In the genomic region with DNA sequence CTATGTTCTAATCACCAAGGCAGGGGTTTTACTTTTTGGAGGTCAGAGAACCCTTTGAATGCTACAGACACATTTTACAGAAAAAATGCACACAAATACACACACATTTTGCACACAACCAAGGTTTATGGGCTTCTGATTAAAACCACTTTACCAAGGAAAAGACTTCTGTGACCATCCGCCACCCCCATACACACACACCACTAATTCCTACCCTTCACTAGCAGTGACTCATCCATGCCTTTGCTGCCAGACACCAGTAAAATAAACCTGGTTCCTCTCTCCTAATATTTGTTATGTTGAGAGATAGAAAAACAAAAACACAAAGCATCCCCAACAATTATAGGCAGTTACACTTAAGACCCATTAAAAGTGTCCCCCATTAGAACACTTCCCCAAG, we compare ENCODE assay signal across 19 cellular contexts. TPM values are rescaled to one million over a fixed set of nuclear protein-coding genes. Genes with fewer than 3 reads are reported as not detected.
DNase-seq lines count a peak whose midpoint lies in the region; ATAC-seq and TF ChIP-seq lines count a peak whose summit lies in the region.
"Had no signal": no experiment of that assay in that cellular context is flagged by ENCODE, and none has a peak within 500 bp of the region (broad histone marks: within the 10 kb centered on the region; RNA-seq: fewer than 3 reads in every experiment).

No MANE protein-coding gene starts in this region.

- ATAC-seq in activated CD8-positive, alpha-beta memory T cell treated with anti-CD3 and anti-CD28 coated beads, Interleukin-2, amount 10 ng/mL, durations not matched to agents 7 days and 5 days: peak; percentile 45
- ATAC-seq in stimulated activated effector memory CD8-positive, alpha-beta T cell treated with anti-CD3 and anti-CD28 coated beads, Interleukin-12 subunit alpha, Interleukin-12 subunit beta, amount 100 ng/mL, for 72 hours: peak; percentile 86
- ATAC-seq: activated T-cell treated with anti-CD3 and anti-CD28 coated beads, Interleukin-2, amount 50 U/mL, for 4 hours; left ventricle myocardium superior had no signal

- peaks cover 28% of the 10 kb centered on the region for H3K4me1 Mint-ChIP-seq in activated CD8-positive, alpha-beta memory T cell treated with anti-CD3 and anti-CD28 coated beads, Interleukin-2, amount 10 ng/mL, durations not matched to agents 7 days and 5 days
- peaks cover 11% of the 10 kb centered on the region for H3K4me1 Mint-ChIP-seq in stimulated activated effector memory CD8-positive, alpha-beta T cell treated with anti-CD3 and anti-CD28 coated beads, Interleukin-12 subunit alpha, Interleukin-12 subunit beta, amount 100 ng/mL, for 72 hours

- H3K9me3 Mint-ChIP-seq in activated CD8-positive, alpha-beta memory T cell treated with anti-CD3 and anti-CD28 coated beads, Interleukin-2, amount 10 ng/mL, durations not matched to agents 7 days and 5 days (ENCODE audit: low read depth): no peaks in the 10 kb centered on the region
- no peaks in the 10 kb centered on the region for H3K9me3 Mint-ChIP-seq in stimulated activated effector memory CD8-positive, alpha-beta T cell treated with anti-CD3 and anti-CD28 coated beads, Interleukin-12 subunit alpha, Interleukin-12 subunit beta, amount 100 ng/mL, for 72 hours
- H3K9me3 Mint-ChIP-seq: activated T-cell treated with anti-CD3 and anti-CD28 coated beads, Interleukin-2, amount 50 U/mL, for 4 hours had no signal

- CTCF ChIA-PET in activated CD8-positive, alpha-beta memory T cell treated with anti-CD3 and anti-CD28 coated beads, Interleukin-2, amount 10 ng/mL, durations not matched to agents 7 days and 5 days (lab: Charles Lee): interaction anchor here (1.1 to 10.2 kb wide), 4 partner anchors 11 to 93 kb away, joined by 3 to 111 read pairs (median 3); no protein-coding TSS in a partner anchor
- CTCF ChIA-PET in RWPE1 (lab: Yijun Ruan, JAX): no interaction called here

- no peaks in the 10 kb centered on the region for H3K36me3 Mint-ChIP-seq in activated CD8-positive, alpha-beta memory T cell treated with anti-CD3 and anti-CD28 coated beads, Interleukin-2, amount 10 ng/mL, durations not matched to agents 7 days and 5 days
- no peaks in the 10 kb centered on the region for H3K36me3 Mint-ChIP-seq in stimulated activated effector memory CD8-positive, alpha-beta T cell treated with anti-CD3 and anti-CD28 coated beads, Interleukin-12 subunit alpha, Interleukin-12 subunit beta, amount 100 ng/mL, for 72 hours

- H3K27ac ChIP-seq in RWPE1: no peak overlapping the region
- H3K27ac ChIP-seq: neutrophil, upper lobe of left lung, WERI-Rb-1 had no signal

- no peaks in the 10 kb centered on the region for H3K27me3 Mint-ChIP-seq in activated CD8-positive, alpha-beta memory T cell treated with anti-CD3 and anti-CD28 coated beads, Interleukin-2, amount 10 ng/mL, durations not matched to agents 7 days and 5 days

- no peak for DNase-seq in activated CD8-positive, alpha-beta memory T cell treated with anti-CD3 and anti-CD28 coated beads, Interleukin-2, amount 10 ng/mL, durations not matched to agents 7 days and 5 days
- DNase-seq in activated CD8-positive, alpha-beta memory T cell treated with anti-CD3 and anti-CD28 coated beads, Interleukin-2, amount 50 U/mL, for 4 hours: no peak
- DNase-seq in RWPE1 (ENCODE audit: low spot score) (peak; percentile 63), fibroblast of mammary gland (ENCODE audit: low read depth) (peak; percentile 58), NCI-H2196 treated with DMSO at 0.1 percent for 48 hours (lab: John Stamatoyannopoulos, UW; ENCODE audit: unreplicated experiment) (no peak), mucosa of gallbladder (ENCODE audit: low spot score) (no peak)
- no peak for DNase-seq in stimulated activated effector memory CD8-positive, alpha-beta T cell treated with anti-CD3 and anti-CD28 coated beads, Interleukin-12 subunit alpha, Interleukin-12 subunit beta, amount 100 ng/mL, for 72 hours (ENCODE audit: low spot score in 2 of 2)
- no peak for DNase-seq in activated CD4-positive, CD25-positive, alpha-beta regulatory T cell treated with anti-CD3 and anti-CD28 coated beads, Interleukin-2, amount 50 U/mL, for 72 hours
- DNase-seq: activated T-cell treated with anti-CD3 and anti-CD28 coated beads, Interleukin-2, amount 50 U/mL, for 4 hours; AML-193; effector memory CD4-positive, alpha-beta T cell; glutamatergic neuron; Kasumi-1; left ventricle myocardium superior; NCI-H2171; stimulated activated CD4-positive, alpha-beta T cell treated with anti-CD3 and anti-CD28 coated beads, Interleukin-15, amount 100 ng/mL, for 24 hours; upper lobe of left lung; WERI-Rb-1 had no signal

- TF ChIP-seq CTCF in RWPE1 (conservative IDR thresholded peaks at IDR 0.05; ENCODE audit: low read depth) (no peak), fibroblast of mammary gland (conservative IDR thresholded peaks at IDR 0.05; ENCODE audit: control insufficient read depth, insufficient read depth, low read depth, low read length) (no peak)

- POLR2A ChIA-PET in RWPE1 (lab: Yijun Ruan, JAX; ENCODE audit: low non-redundant PET): no interaction called here

- no peak overlapping the region for H3K4me3 Mint-ChIP-seq in activated CD8-positive, alpha-beta memory T cell treated with anti-CD3 and anti-CD28 coated beads, Interleukin-2, amount 10 ng/mL, durations not matched to agents 7 days and 5 days
- no peak overlapping the region for H3K4me3 Mint-ChIP-seq in stimulated activated effector memory CD8-positive, alpha-beta T cell treated with anti-CD3 and anti-CD28 coated beads, Interleukin-12 subunit alpha, Interleukin-12 subunit beta, amount 100 ng/mL, for 72 hours
- H3K4me3 Mint-ChIP-seq: activated T-cell treated with anti-CD3 and anti-CD28 coated beads, Interleukin-2, amount 50 U/mL, for 4 hours had no signal

- peak overlapping the region; percentile 14 for H3K27ac Mint-ChIP-seq in activated CD8-positive, alpha-beta memory T cell treated with anti-CD3 and anti-CD28 coated beads, Interleukin-2, amount 10 ng/mL, durations not matched to agents 7 days and 5 days
- peak overlapping the region; percentile 2 for H3K27ac Mint-ChIP-seq in stimulated activated effector memory CD8-positive, alpha-beta T cell treated with anti-CD3 and anti-CD28 coated beads, Interleukin-12 subunit alpha, Interleukin-12 subunit beta, amount 100 ng/mL, for 72 hours

- no peak overlapping the region for H3K4me3 ChIP-seq in fibroblast of mammary gland (ENCODE audit: control insufficient read depth, low read depth, low read length)
- H3K4me3 ChIP-seq: upper lobe of left lung had no signal

RNA-seq across cellular contexts. Expression of gene PIGM, which starts 12.9 kb away (rescaled TPM):
- total RNA-seq in activated CD8-positive, alpha-beta memory T cell treated with anti-CD3 and anti-CD28 coated beads, Interleukin-2, amount 10 ng/mL, durations not matched to agents 7 days and 5 days: 1 to 10 TPM; 5.3 to 5.9 TPM
- total RNA-seq in mucosa of gallbladder: 7.9 TPM

RNA-seq across cellular contexts. Expression of gene KCNJ10, which starts 51.1 kb away (rescaled TPM):
- not detected for total RNA-seq in activated CD8-positive, alpha-beta memory T cell treated with anti-CD3 and anti-CD28 coated beads, Interleukin-2, amount 10 ng/mL, durations not matched to agents 7 days and 5 days
- not detected for total RNA-seq in mucosa of gallbladder
- total RNA-seq: left ventricle myocardium superior had no signal

Comparison
In these comparisons a context has a peak if more than half of its experiments do, and no peak if none do; other contexts are left out.
1. DNase-seq: peak in RWPE1 (single experiment) and fibroblast of mammary gland (single experiment); none in activated CD8-positive, alpha-beta memory T cell treated with anti-CD3 and anti-CD28 coated beads, Interleukin-2, amount 10 ng/mL, durations not matched to agents 7 days and 5 days (single experiment), activated CD8-positive, alpha-beta memory T cell treated with anti-CD3 and anti-CD28 coated beads, Interleukin-2, amount 50 U/mL, for 4 hours (single experiment), stimulated activated effector memory CD8-positive, alpha-beta T cell treated with anti-CD3 and anti-CD28 coated beads, Interleukin-12 subunit alpha, Interleukin-12 subunit beta, amount 100 ng/mL, for 72 hours (0 of 2), NCI-H2196 treated with DMSO at 0.1 percent for 48 hours (single experiment), activated CD4-positive, CD25-positive, alpha-beta regulatory T cell treated with anti-CD3 and anti-CD28 coated beads, Interleukin-2, amount 50 U/mL, for 72 hours (single experiment) and mucosa of gallbladder (single experiment).